In the genomic region with DNA sequence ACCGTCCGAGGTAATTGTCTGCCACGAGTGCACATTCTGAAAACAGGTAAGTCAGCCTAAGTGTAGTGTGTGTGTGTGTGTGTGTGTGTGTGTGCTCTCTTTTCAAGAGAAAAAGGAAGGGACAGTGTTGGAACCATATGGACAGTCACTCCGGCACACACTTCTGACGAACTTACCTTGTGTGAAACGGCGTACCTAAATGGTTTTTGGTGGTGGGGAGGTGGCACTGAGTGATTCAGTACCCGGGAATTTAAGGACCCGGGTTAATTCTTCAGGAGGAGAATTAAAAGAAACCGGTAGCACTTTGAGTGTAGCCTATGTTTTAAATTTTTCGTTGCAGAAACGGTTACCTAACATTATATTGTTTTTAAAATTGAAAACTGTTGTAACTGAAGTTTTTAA, we compare ENCODE assay signal across 8 cellular contexts. TPM values are rescaled to one million over a fixed set of nuclear protein-coding genes. Genes with fewer than 3 reads are reported as not detected.
DNase-seq lines count a peak whose midpoint lies in the region; ATAC-seq, FAIRE-seq and TF ChIP-seq lines count a peak whose summit lies in the region.

No MANE protein-coding gene starts in this region.

- no peaks in the 10 kb centered on the region for H3K9me3 Mint-ChIP-seq in activated naive CD4-positive, alpha-beta T cell treated with anti-CD3 and anti-CD28 coated beads, Interleukin-2, amount 50 U/mL, for 24 hours

- H3K36me3 Mint-ChIP-seq in activated naive CD4-positive, alpha-beta T cell treated with anti-CD3 and anti-CD28 coated beads, Interleukin-2, amount 50 U/mL, for 24 hours, result peaks cover 8% of the 10 kb centered on the region

- H3K27ac ChIP-seq in thymus (ENCODE audit: low read depth), result peak overlapping the region; percentile 92

- peaks cover 52% of the 10 kb centered on the region for H3K4me1 Mint-ChIP-seq in activated naive CD4-positive, alpha-beta T cell treated with anti-CD3 and anti-CD28 coated beads, Interleukin-2, amount 50 U/mL, for 24 hours

- no peaks in the 10 kb centered on the region for H3K27me3 Mint-ChIP-seq in activated naive CD4-positive, alpha-beta T cell treated with anti-CD3 and anti-CD28 coated beads, Interleukin-2, amount 50 U/mL, for 24 hours

- FAIRE-seq in GM12891 (lab: Jason Lieb, UNC), result no peak

- H3K4me3 ChIP-seq in thymus (ENCODE audit: low read length), result peak overlapping the region; percentile 59

- H3K4me1 ChIP-seq in thymus (ENCODE audit: control insufficient read depth, insufficient read depth, low read length), result peaks cover 4% of the 10 kb centered on the region

- no peak; the same call in 1 of the 2 replicates for TF ChIP-seq POLR2A in GM12891 (IDR thresholded peaks at IDR 0.05; ENCODE audit: low read depth, low read length)

- intact Hi-C loops in left colon (cut with DNase I, micrococcal nuclease), result loop anchor here in 1 of 2 donors (10.0 kb wide), 1 partner anchor 1221 kb away; a partner anchor contains a TSS

- no peaks in the 10 kb centered on the region for H3K36me3 ChIP-seq in thymus (ENCODE audit: control insufficient read depth, insufficient read depth)

- peak overlapping the region; percentile 100 for H3K4me3 Mint-ChIP-seq in activated naive CD4-positive, alpha-beta T cell treated with anti-CD3 and anti-CD28 coated beads, Interleukin-2, amount 50 U/mL, for 24 hours

- no peaks in the 10 kb centered on the region for H3K9me3 ChIP-seq in thymus (ENCODE audit: control insufficient read depth)

- ATAC-seq in left colon (peak; percentile 27), GM19452 (IDR thresholded peaks at IDR 0.05; ENCODE audit: unreplicated experiment) (no peak), HG03571 (IDR thresholded peaks at IDR 0.05; ENCODE audit: unreplicated experiment) (no peak)

- no peak for DNase-seq in activated naive CD4-positive, alpha-beta T cell treated with Interleukin-2 at 50 U/mL for 16 hours
- DNase-seq in amniotic stem cell (lab: John Stamatoyannopoulos, UW), result peak; percentile 22
- DNase-seq in left colon, result no peak
- no peak for DNase-seq in GM12891 (ENCODE audit: insufficient read length, low spot score)

- peak overlapping the region; percentile 98 for H3K27ac Mint-ChIP-seq in activated naive CD4-positive, alpha-beta T cell treated with anti-CD3 and anti-CD28 coated beads, Interleukin-2, amount 50 U/mL, for 24 hours

- WGBS in thymus, result under 1% methylated on average over 12 of the region's 12 CpGs

- no peaks in the 10 kb centered on the region for H3K27me3 ChIP-seq in thymus (ENCODE audit: control insufficient read depth, insufficient read depth)

TF ChIP-seq in GM12891, 5 proteins besides CTCF, POLR2A, EP300 and RAD21:
- no peak for TF ChIP-seq POU2F2 (IDR thresholded peaks at IDR 0.05; ENCODE audit: low read depth, low read length)
- TF ChIP-seq TAF1 (IDR thresholded peaks at IDR 0.05; ENCODE audit: low read depth, low read length), result no peak
- no peak for TF ChIP-seq SPI1 (IDR thresholded peaks at IDR 0.05; ENCODE audit: low read depth, low read length)
- TF ChIP-seq PAX5 (IDR thresholded peaks at IDR 0.05; ENCODE audit: insufficient read depth, low read length, severe bottlenecking), result no peak
- TF ChIP-seq POLR2AphosphoS5 (IDR thresholded peaks at IDR 0.05; ENCODE audit: low read depth, low read length), result no peak

RNA-seq across cellular contexts. Expression of a gene that starts 0.3 kb away (rescaled TPM):
- 10 to 100 TPM; 16.8 to 19.0 TPM for total RNA-seq in left colon
- 15.2 TPM for polyA plus RNA-seq in thymus
- polyA plus RNA-seq in GM12891 (2012; ENCODE audit: low read depth, missing spikeins), result 7.8 TPM

RNA-seq across cellular contexts. Expression of a gene that starts 0.9 kb away (rescaled TPM):
- total RNA-seq in left colon, result 10 to 100 TPM; 66.0 to 70.0 TPM
- polyA plus RNA-seq in thymus, result 38.4 TPM
- polyA plus RNA-seq in GM12891 (2012; ENCODE audit: low read depth, missing spikeins), result 34.1 TPM
